ENCODE assay signal across 1 cellular context in genomic region chr1:162892916-162893714, GRCh38.
TF ChIP-seq lines count a peak whose summit lies in the region.

No MANE protein-coding gene starts in this region.

TF ChIP-seq in HepG2, 621 proteins besides CTCF, POLR2A, EP300 and RAD21 (continued from another document and continues in another):
- TF ChIP-seq SUZ12 (IDR thresholded peaks at IDR 0.05; ENCODE audit: low read depth, low read length) (no peak), ZNF44 (CRISPR knock-in tag; IDR thresholded peaks at IDR 0.05) (no peak), HCFC1 (IDR thresholded peaks at IDR 0.05; ENCODE audit: low read depth, low read length) (no peak), EZH2 (conservative IDR thresholded peaks at IDR 0.05; ENCODE audit: low read depth, low read length) (no peak), ZNF501 (CRISPR knock-in tag; IDR thresholded peaks at IDR 0.05) (no peak), KMT2B (CRISPR knock-in tag; IDR thresholded peaks at IDR 0.05) (no peak), NR2F1 (CRISPR knock-in tag; IDR thresholded peaks at IDR 0.05) (peak; percentile 99), SATB2 (CRISPR knock-in tag; IDR thresholded peaks at IDR 0.05) (0 out of 2 replicates have a peak, but pooled peaks have one; percentile 21), SRY (CRISPR knock-in tag; IDR thresholded peaks at IDR 0.05) (no peak), SIX4 (CRISPR knock-in tag; IDR thresholded peaks at IDR 0.05) (no peak), ZNF878 (CRISPR knock-in tag; IDR thresholded peaks at IDR 0.05) (no peak), ETV6 (CRISPR knock-in tag; conservative IDR thresholded peaks at IDR 0.05) (0 out of 2 replicates have a peak, but pooled peaks have one; percentile 42), DR1 (CRISPR knock-in tag; IDR thresholded peaks at IDR 0.05) (no peak), SAP130 (CRISPR knock-in tag; IDR thresholded peaks at IDR 0.05; ENCODE audit: low read depth) (peak; percentile 62), ZNF12 (CRISPR knock-in tag; IDR thresholded peaks at IDR 0.05) (peak; percentile 45; the same call in 1 of the 2 replicates), ZNF792 (CRISPR knock-in tag; IDR thresholded peaks at IDR 0.05) (0 out of 2 replicates have a peak, but pooled peaks have one; percentile 60), ATF7 (IDR thresholded peaks at IDR 0.05) (no peak), ATF7 (CRISPR knock-in tag; IDR thresholded peaks at IDR 0.05) (no peak), ISL2 (CRISPR knock-in tag; IDR thresholded peaks at IDR 0.05) (peak; percentile 71; the same call in 1 of the 2 replicates), HOXA7 (CRISPR knock-in tag; IDR thresholded peaks at IDR 0.05) (no peak), ZNF891 (CRISPR knock-in tag; IDR thresholded peaks at IDR 0.05) (no peak), FOXA3 (CRISPR knock-in tag; IDR thresholded peaks at IDR 0.05) (peak; percentile 82), GABPA (IDR thresholded peaks at IDR 0.05; ENCODE audit: low read depth, low read length) (no peak), GABPA (CRISPR knock-in tag; IDR thresholded peaks at IDR 0.05; ENCODE audit: low read depth) (peak; percentile 74), ZC3H13 (CRISPR knock-in tag; IDR thresholded peaks at IDR 0.05) (no peak), SIX1 (CRISPR knock-in tag; IDR thresholded peaks at IDR 0.05; ENCODE audit: borderline replicate concordance) (0 out of 2 replicates have a peak, but pooled peaks have one; percentile 36), ZNF563 (CRISPR knock-in tag; IDR thresholded peaks at IDR 0.05) (no peak), TAF1 (CRISPR knock-in tag; IDR thresholded peaks at IDR 0.05) (no peak), SOX6 (IDR thresholded peaks at IDR 0.05) (no peak), SOX6 (CRISPR knock-in tag; IDR thresholded peaks at IDR 0.05) (peak; percentile 98), KDM3A (CRISPR knock-in tag; IDR thresholded peaks at IDR 0.05; ENCODE audit: low read depth) (no peak), GATA4 (IDR thresholded peaks at IDR 0.05; ENCODE audit: borderline replicate concordance, low read depth) (peak; percentile 57; the same call in 1 of the 2 replicates), CREM (IDR thresholded peaks at IDR 0.05) (peak; percentile 71), CREM (CRISPR knock-in tag; IDR thresholded peaks at IDR 0.05) (no peak), ZMAT3 (CRISPR knock-in tag; conservative IDR thresholded peaks at IDR 0.05) (no peak), ELF3 (CRISPR knock-in tag; IDR thresholded peaks at IDR 0.05) (peak; percentile 98), GMEB1 (CRISPR knock-in tag; IDR thresholded peaks at IDR 0.05; ENCODE audit: borderline replicate concordance) (no peak), TBX2 (CRISPR knock-in tag; IDR thresholded peaks at IDR 0.05; ENCODE audit: borderline replicate concordance) (peak; percentile 69), SMAD3 (CRISPR knock-in tag; IDR thresholded peaks at IDR 0.05) (peak; percentile 51; the same call in 1 of the 2 replicates), ZBTB49 (CRISPR knock-in tag; IDR thresholded peaks at IDR 0.05; ENCODE audit: borderline replicate concordance) (no peak), MIER2 (CRISPR knock-in tag; IDR thresholded peaks at IDR 0.05) (peak; percentile 54; the same call in 1 of the 2 replicates), ERF (CRISPR knock-in tag; IDR thresholded peaks at IDR 0.05) (peak; percentile 66; the same call in 1 of the 2 replicates)
- TF ChIP-seq, protein P1, sequence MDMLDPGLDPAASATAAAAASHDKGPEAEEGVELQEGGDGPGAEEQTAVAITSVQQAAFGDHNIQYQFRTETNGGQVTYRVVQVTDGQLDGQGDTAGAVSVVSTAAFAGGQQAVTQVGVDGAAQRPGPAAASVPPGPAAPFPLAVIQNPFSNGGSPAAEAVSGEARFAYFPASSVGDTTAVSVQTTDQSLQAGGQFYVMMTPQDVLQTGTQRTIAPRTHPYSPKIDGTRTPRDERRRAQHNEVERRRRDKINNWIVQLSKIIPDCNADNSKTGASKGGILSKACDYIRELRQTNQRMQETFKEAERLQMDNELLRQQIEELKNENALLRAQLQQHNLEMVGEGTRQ (IDR thresholded peaks at IDR 0.05; ENCODE audit: low read depth, low read length) = no peak
- TF ChIP-seq, protein P1 (CRISPR knock-in tag; IDR thresholded peaks at IDR 0.05; ENCODE audit: borderline replicate concordance) = no peak
- TF ChIP-seq, protein P2, sequence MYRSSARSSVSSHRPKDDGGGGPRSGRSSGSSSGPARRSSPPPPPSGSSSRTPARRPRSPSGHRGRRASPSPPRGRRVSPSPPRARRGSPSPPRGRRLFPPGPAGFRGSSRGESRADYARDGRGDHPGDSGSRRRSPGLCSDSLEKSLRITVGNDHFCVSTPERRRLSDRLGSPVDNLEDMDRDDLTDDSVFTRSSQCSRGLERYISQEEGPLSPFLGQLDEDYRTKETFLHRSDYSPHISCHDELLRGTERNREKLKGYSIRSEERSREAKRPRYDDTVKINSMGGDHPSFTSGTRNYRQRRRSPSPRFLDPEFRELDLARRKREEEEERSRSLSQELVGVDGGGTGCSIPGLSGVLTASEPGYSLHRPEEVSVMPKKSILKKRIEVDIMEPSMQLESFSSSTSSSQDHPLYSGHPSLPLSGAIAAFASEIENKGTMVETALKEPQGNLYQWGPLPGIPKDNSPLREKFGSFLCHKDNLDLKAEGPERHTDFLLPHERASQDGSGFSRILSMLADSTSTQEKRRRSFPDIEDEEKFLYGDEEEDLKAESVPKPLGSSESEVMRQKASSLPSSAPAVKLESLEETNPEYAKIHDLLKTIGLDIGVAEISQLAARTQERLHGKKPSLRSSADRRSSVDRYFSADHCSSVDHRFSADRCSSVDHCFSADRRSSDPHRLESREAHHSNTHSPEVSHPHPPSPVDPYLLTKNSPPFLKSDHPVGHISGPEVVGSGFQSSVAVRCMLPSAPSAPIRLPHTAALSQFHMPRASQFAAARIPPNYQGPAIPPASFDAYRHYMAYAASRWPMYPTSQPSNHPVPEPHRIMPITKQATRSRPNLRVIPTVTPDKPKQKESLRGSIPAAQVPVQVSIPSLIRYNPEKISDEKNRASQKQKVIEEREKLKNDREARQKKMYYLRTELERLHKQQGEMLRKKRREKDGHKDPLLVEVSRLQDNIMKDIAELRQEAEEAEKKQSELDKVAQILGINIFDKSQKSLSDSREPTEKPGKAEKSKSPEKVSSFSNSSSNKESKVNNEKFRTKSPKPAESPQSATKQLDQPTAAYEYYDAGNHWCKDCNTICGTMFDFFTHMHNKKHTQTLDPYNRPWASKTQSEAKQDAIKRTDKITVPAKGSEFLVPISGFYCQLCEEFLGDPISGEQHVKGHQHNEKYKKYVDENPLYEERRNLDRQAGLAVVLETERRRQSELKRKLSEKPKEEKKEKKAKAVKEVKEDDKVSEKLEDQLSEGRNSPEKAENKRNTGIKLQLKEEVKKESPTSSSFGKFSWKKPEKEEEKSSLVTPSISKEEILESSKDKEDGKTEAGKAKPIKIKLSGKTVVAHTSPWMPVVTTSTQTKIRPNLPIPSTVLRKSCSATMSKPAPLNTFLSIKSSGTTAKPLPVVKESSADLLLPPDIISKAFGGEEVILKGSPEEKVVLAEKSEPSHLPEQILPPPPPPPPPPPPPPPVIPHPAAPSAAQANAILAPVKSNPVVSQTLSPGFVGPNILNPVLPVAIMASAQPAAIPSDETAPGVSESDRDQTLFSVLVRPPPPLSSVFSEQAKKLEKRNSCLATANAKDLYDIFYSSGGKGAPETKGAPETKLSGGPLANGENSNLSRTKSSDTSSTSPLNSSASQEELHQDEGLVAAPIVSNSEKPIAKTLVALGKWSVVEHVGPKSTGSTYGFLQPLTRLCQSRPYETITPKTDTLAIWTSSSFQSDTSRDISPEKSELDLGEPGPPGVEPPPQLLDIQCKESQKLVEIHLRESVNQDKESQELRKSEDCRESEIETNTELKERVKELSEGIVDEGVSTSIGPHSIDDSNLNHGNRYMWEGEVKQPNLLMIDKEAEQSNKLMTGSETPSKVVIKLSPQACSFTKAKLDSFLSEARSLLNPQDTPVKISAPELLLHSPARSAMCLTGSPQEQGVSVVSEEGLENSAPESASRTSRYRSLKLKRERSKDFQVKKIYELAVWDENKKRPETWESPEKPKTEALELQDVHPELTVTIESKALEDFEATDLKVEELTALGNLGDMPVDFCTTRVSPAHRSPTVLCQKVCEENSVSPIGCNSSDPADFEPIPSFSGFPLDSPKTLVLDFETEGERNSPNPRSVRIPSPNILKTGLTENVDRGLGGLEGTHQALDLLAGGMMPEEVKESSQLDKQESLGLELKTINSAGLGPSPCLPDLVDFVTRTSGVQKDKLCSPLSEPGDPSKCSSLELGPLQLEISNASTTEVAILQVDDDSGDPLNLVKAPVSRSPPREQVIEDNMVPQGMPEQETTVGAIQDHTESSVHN (CRISPR knock-in tag; IDR thresholded peaks at IDR 0.05) = no peak
- TF ChIP-seq, protein P3, sequence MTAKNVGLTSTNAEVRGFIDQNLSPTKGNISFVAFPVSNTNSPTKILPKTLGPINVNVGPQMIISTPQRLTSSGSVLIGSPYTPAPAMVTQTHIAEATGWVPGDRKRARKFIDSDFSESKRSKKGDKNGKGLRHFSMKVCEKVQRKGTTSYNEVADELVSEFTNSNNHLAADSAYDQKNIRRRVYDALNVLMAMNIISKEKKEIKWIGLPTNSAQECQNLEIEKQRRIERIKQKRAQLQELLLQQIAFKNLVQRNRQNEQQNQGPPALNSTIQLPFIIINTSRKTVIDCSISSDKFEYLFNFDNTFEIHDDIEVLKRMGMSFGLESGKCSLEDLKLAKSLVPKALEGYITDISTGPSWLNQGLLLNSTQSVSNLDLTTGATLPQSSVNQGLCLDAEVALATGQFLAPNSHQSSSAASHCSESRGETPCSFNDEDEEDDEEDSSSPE (CRISPR knock-in tag; IDR thresholded peaks at IDR 0.05) = no peak
- TF ChIP-seq, protein P4, sequence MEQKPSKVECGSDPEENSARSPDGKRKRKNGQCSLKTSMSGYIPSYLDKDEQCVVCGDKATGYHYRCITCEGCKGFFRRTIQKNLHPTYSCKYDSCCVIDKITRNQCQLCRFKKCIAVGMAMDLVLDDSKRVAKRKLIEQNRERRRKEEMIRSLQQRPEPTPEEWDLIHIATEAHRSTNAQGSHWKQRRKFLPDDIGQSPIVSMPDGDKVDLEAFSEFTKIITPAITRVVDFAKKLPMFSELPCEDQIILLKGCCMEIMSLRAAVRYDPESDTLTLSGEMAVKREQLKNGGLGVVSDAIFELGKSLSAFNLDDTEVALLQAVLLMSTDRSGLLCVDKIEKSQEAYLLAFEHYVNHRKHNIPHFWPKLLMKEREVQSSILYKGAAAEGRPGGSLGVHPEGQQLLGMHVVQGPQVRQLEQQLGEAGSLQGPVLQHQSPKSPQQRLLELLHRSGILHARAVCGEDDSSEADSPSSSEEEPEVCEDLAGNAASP (CRISPR knock-in tag; IDR thresholded peaks at IDR 0.05; ENCODE audit: borderline replicate concordance) = 0 out of 2 replicates have a peak, but pooled peaks have one; percentile 42
- TF ChIP-seq, protein P5, sequence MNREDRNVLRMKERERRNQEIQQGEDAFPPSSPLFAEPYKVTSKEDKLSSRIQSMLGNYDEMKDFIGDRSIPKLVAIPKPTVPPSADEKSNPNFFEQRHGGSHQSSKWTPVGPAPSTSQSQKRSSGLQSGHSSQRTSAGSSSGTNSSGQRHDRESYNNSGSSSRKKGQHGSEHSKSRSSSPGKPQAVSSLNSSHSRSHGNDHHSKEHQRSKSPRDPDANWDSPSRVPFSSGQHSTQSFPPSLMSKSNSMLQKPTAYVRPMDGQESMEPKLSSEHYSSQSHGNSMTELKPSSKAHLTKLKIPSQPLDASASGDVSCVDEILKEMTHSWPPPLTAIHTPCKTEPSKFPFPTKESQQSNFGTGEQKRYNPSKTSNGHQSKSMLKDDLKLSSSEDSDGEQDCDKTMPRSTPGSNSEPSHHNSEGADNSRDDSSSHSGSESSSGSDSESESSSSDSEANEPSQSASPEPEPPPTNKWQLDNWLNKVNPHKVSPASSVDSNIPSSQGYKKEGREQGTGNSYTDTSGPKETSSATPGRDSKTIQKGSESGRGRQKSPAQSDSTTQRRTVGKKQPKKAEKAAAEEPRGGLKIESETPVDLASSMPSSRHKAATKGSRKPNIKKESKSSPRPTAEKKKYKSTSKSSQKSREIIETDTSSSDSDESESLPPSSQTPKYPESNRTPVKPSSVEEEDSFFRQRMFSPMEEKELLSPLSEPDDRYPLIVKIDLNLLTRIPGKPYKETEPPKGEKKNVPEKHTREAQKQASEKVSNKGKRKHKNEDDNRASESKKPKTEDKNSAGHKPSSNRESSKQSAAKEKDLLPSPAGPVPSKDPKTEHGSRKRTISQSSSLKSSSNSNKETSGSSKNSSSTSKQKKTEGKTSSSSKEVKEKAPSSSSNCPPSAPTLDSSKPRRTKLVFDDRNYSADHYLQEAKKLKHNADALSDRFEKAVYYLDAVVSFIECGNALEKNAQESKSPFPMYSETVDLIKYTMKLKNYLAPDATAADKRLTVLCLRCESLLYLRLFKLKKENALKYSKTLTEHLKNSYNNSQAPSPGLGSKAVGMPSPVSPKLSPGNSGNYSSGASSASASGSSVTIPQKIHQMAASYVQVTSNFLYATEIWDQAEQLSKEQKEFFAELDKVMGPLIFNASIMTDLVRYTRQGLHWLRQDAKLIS (CRISPR knock-in tag; IDR thresholded peaks at IDR 0.05) = no peak
